In the genomic region with DNA sequence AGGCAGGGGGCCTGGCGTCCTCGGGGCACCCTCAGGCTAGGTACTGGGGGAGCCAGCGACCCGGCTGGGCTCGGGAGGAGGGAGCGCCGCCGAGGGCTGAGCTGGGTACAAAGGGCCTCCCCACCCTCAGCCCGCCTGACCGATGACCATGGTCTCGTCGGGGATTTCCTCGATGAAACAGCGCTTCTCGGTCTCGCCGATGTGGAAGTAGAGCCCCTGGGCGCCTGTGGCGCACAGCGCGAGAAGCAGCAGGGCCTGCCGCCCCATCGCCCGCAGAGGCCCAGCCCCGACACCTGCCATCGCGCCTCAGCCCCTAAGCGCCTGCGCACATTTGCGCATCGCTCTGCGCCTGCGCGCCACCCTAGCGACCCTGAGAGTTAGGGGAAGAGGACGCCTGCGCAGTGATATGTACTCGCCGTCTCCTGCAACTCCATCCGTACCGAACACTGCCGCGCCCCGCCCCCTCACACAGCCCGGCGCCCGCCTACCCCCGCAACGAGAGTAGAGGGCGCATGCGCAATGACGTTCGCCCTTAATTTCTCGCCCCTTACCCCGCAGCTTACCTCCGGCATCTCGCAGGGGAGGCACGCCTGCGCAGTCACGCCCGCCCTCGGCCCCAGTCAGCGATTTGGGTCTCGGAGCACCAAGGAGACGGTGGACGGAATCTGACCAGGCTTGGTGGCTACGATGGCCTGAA, we compare ENCODE assay signal across 1 cellular context.
TF ChIP-seq lines count a peak whose summit lies in the region.

A gene (minus strand): TSS at position 325 of the 697 bp plus-strand sequence. CDS start 25 bp downstream, at position 300.

TF ChIP-seq in HEK293, 187 proteins besides CTCF, POLR2A, EP300 and RAD21 (continued from another document):
- TF ChIP-seq, protein P1, sequence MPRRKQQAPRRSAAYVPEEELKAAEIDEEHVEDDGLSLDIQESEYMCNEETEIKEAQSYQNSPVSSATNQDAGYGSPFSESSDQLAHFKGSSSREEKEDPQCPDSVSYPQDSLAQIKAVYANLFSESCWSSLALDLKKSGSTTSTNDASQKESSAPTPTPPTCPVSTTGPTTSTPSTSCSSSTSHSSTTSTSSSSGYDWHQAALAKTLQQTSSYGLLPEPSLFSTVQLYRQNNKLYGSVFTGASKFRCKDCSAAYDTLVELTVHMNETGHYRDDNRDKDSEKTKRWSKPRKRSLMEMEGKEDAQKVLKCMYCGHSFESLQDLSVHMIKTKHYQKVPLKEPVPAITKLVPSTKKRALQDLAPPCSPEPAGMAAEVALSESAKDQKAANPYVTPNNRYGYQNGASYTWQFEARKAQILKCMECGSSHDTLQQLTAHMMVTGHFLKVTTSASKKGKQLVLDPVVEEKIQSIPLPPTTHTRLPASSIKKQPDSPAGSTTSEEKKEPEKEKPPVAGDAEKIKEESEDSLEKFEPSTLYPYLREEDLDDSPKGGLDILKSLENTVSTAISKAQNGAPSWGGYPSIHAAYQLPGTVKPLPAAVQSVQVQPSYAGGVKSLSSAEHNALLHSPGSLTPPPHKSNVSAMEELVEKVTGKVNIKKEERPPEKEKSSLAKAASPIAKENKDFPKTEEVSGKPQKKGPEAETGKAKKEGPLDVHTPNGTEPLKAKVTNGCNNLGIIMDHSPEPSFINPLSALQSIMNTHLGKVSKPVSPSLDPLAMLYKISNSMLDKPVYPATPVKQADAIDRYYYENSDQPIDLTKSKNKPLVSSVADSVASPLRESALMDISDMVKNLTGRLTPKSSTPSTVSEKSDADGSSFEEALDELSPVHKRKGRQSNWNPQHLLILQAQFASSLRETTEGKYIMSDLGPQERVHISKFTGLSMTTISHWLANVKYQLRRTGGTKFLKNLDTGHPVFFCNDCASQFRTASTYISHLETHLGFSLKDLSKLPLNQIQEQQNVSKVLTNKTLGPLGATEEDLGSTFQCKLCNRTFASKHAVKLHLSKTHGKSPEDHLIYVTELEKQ (tag by site-specific recombination; IDR thresholded peaks at IDR 0.05; ENCODE audit: borderline replicate concordance) = no peak
- TF ChIP-seq KLF10 (tag by site-specific recombination; IDR thresholded peaks at IDR 0.05) (no peak), PRDM1 (tag by site-specific recombination; IDR thresholded peaks at IDR 0.05) (no peak), ZSCAN23 (tag by site-specific recombination; IDR thresholded peaks at IDR 0.05) (no peak), OSR2 (tag by site-specific recombination; IDR thresholded peaks at IDR 0.05) (no peak), ZNF777 (tag by site-specific recombination; IDR thresholded peaks at IDR 0.05; ENCODE audit: borderline replicate concordance) (no peak; the same call in 1 of the 2 replicates)
- TF ChIP-seq, protein P2, sequence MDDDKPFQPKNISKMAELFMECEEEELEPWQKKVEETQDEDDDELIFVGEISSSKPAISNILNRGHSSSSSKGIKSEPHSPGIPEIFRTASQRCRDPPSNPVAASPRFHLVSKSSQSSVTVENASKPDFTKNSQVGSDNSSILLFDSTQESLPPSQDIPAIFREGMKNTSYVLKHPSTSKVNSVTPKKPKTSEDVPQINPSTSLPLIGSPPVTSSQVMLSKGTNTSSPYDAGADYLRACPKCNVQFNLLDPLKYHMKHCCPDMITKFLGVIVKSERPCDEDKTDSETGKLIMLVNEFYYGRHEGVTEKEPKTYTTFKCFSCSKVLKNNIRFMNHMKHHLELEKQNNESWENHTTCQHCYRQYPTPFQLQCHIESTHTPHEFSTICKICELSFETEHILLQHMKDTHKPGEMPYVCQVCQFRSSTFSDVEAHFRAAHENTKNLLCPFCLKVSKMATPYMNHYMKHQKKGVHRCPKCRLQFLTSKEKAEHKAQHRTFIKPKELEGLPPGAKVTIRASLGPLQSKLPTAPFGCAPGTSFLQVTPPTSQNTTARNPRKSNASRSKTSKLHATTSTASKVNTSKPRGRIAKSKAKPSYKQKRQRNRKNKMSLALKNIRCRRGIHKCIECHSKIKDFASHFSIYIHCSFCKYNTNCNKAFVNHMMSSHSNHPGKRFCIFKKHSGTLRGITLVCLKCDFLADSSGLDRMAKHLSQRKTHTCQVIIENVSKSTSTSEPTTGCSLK (tag by site-specific recombination; IDR thresholded peaks at IDR 0.05) = no peak
TF ChIP-seq in HEK293: peak in this region for 49.
